In the genomic region with DNA sequence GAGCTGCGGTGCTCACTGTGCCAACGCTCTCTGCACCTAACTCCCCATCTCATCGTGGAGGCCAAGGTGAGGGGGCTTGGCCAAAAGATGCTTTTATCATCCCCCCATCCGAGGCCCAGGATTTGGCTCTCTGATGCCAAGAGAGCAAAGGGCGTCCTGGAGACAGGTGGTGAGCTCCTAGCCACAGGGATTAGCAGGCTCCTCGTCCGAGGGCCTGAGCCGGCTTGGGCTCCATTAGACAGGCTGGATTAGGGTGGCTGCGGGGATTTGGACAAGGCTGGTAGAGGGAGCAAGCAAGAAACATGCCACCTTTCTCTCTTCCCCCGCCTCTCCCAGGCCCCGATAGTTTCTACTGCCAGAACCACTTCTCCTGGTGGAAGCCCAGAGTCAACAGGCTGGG, we compare ENCODE assay signal across 23 cellular contexts. TPM values are rescaled to one million over a fixed set of nuclear protein-coding genes. Genes with fewer than 3 reads are reported as not detected.
"Had no signal": no experiment of that assay in that cellular context is flagged by ENCODE, and none has a peak within 500 bp of the region (broad histone marks: within the 10 kb centered on the region; RNA-seq: fewer than 3 reads in every experiment).

No MANE protein-coding gene starts in this region.

- H3K36me3 ChIP-seq: heart right ventricle, pancreas, prostate gland, right lobe of liver, tibial nerve, upper lobe of right lung, vagina had no signal

- H3K4me3 ChIP-seq: dorsolateral prefrontal cortex, heart right ventricle, pancreas, prostate gland, right lobe of liver, testis, tibial nerve, upper lobe of right lung, vagina had no signal

- H3K9me3 ChIP-seq: pancreas, prostate gland, right lobe of liver, testis, upper lobe of right lung, vagina had no signal

- H3K27me3 ChIP-seq: right lobe of liver, testis, vagina had no signal

- H3K27ac ChIP-seq: dorsolateral prefrontal cortex, heart right ventricle, pancreas, prostate gland, right lobe of liver, testis, tibial nerve, upper lobe of right lung, vagina had no signal

- H3K4me1 ChIP-seq: pancreas, prostate gland, right lobe of liver, testis, upper lobe of right lung, vagina had no signal

- DNase-seq: cortex of kidney; dorsolateral prefrontal cortex; effector memory CD4-positive, alpha-beta T cell; heart right ventricle; hypothalamus; kidney glomerular epithelial cell; naive thymus-derived CD4-positive, alpha-beta T cell; nephron progenitor cell; pancreas; right lobe of liver; stimulated activated CD4-positive, alpha-beta T cell treated with anti-CD3 and anti-CD28 coated beads, Interleukin-4, amount 100 ng/mL, for 1 hour; testis; upper lobe of right lung had no signal

RNA-seq across cellular contexts. Expression of a gene that starts 1.0 kb away (rescaled TPM):
- total RNA-seq: esophagus mucosa; fibroblast of lung; heart right ventricle; lung microvascular endothelial cell; mesenteric fat pad; mononuclear cell; naive thymus-derived CD4-positive, alpha-beta T cell; pancreas; renal cortical epithelial cell; tibial nerve; upper lobe of right lung; vagina had no signal
- polyA plus RNA-seq: fibroblast of lung; heart right ventricle; liver; naive thymus-derived CD4-positive, alpha-beta T cell had no signal

RNA-seq across cellular contexts. Expression of a gene that starts 55.2 kb away (rescaled TPM):
- total RNA-seq: mononuclear cell had no signal
- polyA plus RNA-seq: naive thymus-derived CD4-positive, alpha-beta T cell had no signal
